In genomic region chr5:117102591-117102990, GRCh38 we compare ENCODE assay signal across 1 cellular context.
TF ChIP-seq lines count a peak whose summit lies in the region.

No MANE protein-coding gene starts in this region.

TF ChIP-seq in GM23338, 12 proteins besides CTCF, POLR2A, EP300 and RAD21 (continued from another document):
- TF ChIP-seq ZNF462 (CRISPR knock-in tag; IDR thresholded peaks at IDR 0.05) (no peak), EZH2phosphoT487 (IDR thresholded peaks at IDR 0.05; ENCODE audit: unreplicated experiment) (no peak), CREB1 (CRISPR knock-in tag; IDR thresholded peaks at IDR 0.05; ENCODE audit: low read depth) (no peak), NANOG (IDR thresholded peaks at IDR 0.05; ENCODE audit: borderline replicate concordance) (no peak), EZH2 (IDR thresholded peaks at IDR 0.05; ENCODE audit: low read depth, unreplicated experiment) (no peak), ZNF331 (CRISPR knock-in tag; IDR thresholded peaks at IDR 0.05; ENCODE audit: low read depth) (no peak), POLR2AphosphoS5 (IDR thresholded peaks at IDR 0.05; ENCODE audit: low read depth) (no peak), ZNF114 (CRISPR knock-in tag; IDR thresholded peaks at IDR 0.05) (no peak), REST (IDR thresholded peaks at IDR 0.05; ENCODE audit: unreplicated experiment) (no peak)
